In genomic region chrX:153327561-153327960, GRCh38 we compare ENCODE assay signal across 24 cellular contexts. TPM values are rescaled to one million over a fixed set of nuclear protein-coding genes. Genes with fewer than 3 reads are reported as not detected.
DNase-seq lines count a peak whose midpoint lies in the region; ATAC-seq and TF ChIP-seq lines count a peak whose summit lies in the region.
"Had no signal": no experiment of that assay in that cellular context is flagged by ENCODE, and none has a peak within 500 bp of the region (broad histone marks: within the 10 kb centered on the region; RNA-seq: fewer than 3 reads in every experiment).

No MANE protein-coding gene starts in this region.

- H3K4me3 Mint-ChIP-seq in endodermal cell: no peak overlapping the region
- H3K4me3 Mint-ChIP-seq: CD14-positive monocyte; CD4-positive, alpha-beta T cell; CD8-positive, alpha-beta memory T cell; GM23338; H9; HFFc6 had no signal

- H3K27ac Mint-ChIP-seq in endodermal cell: no peak overlapping the region
- H3K27ac Mint-ChIP-seq: CD14-positive monocyte; CD4-positive, alpha-beta T cell; CD8-positive, alpha-beta memory T cell; GM23338; H9; HFFc6 had no signal

- H3K27me3 ChIP-seq in right atrium auricular region (no peaks in the 10 kb centered on the region), heart right ventricle (peaks cover 0 to 71% (median 0%) of the 10 kb centered on the region in 7 donors), endodermal cell (ENCODE audit: control insufficient read depth, insufficient read depth, low read length, poor library complexity, severe bottlenecking) (peaks cover 13% of the 10 kb centered on the region), vagina (no peaks in the 10 kb centered on the region)
- H3K27me3 ChIP-seq: BE2C had no signal

- no peak overlapping the region for H3K27ac ChIP-seq in right atrium auricular region
- no peak overlapping the region for H3K27ac ChIP-seq in heart right ventricle
- no peak overlapping the region for H3K27ac ChIP-seq in endodermal cell (ENCODE audit: low read depth, low read length)
- H3K27ac ChIP-seq in vagina: no peak overlapping the region
- H3K27ac ChIP-seq: A549; BLaER1 treated with 17β-estradiol and CSF1 and Interleukin-3, amounts not matched to agents 10 nM and 100 nM had no signal

- H3K9me3 ChIP-seq in right atrium auricular region (peaks cover 0 to 18% of the 10 kb centered on the region in 2 donors), heart right ventricle (peaks cover 0 to 18% (median 0%) of the 10 kb centered on the region in 11 donors), endodermal cell (ENCODE audit: control insufficient read depth, low read length) (no peaks in the 10 kb centered on the region), vagina (no peaks in the 10 kb centered on the region)
- H3K9me3 ChIP-seq: A549, BE2C had no signal

- no peaks in the 10 kb centered on the region for H3K36me3 ChIP-seq in right atrium auricular region
- no peaks in the 10 kb centered on the region for H3K36me3 ChIP-seq in heart right ventricle
- no peaks in the 10 kb centered on the region for H3K36me3 ChIP-seq in endodermal cell (ENCODE audit: control insufficient read depth, insufficient read depth, low read length)
- no peaks in the 10 kb centered on the region for H3K36me3 ChIP-seq in vagina
- H3K36me3 ChIP-seq: BE2C; BLaER1 treated with 17β-estradiol and CSF1 and Interleukin-3, amounts not matched to agents 10 nM and 100 nM had no signal

- peak; percentile 26 for DNase-seq in right atrium auricular region (ENCODE audit: low spot score)
- no peak for DNase-seq in heart right ventricle
- peak; percentile 8 for DNase-seq in endodermal cell
- peak; percentile 34 to 70 for DNase-seq in vagina (ENCODE audit: extremely low spot score in 2 of 2)
- DNase-seq: 8988T; ACHN; AML-193; BE2C; CD4-positive, alpha-beta T cell; CD8-positive, alpha-beta memory T cell; DMS 273 treated with DMSO at 0.1 percent for 48 hours; DMS79; EL; GDM1; H9; HFFc6 had no signal

- H3K4me1 Mint-ChIP-seq in endodermal cell: no peaks in the 10 kb centered on the region
- H3K4me1 Mint-ChIP-seq: CD14-positive monocyte, GM23338, H9 had no signal

- H3K9ac ChIP-seq in endodermal cell (ENCODE audit: extremely low read depth, low read length, poor library complexity, severe bottlenecking): no peak overlapping the region
- H3K9ac ChIP-seq: BLaER1 treated with 17β-estradiol and CSF1 and Interleukin-3, amounts not matched to agents 10 nM and 100 nM had no signal

- H3K4me1 ChIP-seq in right atrium auricular region: no peaks in the 10 kb centered on the region
- H3K4me1 ChIP-seq in heart right ventricle: no peaks in the 10 kb centered on the region
- no peaks in the 10 kb centered on the region for H3K4me1 ChIP-seq in endodermal cell (ENCODE audit: control insufficient read depth, insufficient read depth, low read length)
- H3K4me1 ChIP-seq in vagina: no peaks in the 10 kb centered on the region
- H3K4me1 ChIP-seq: A549; BE2C; BLaER1 treated with 17β-estradiol and CSF1 and Interleukin-3, amounts not matched to agents 10 nM and 100 nM had no signal

- 83 to 87% methylated on average over 4 of the region's 4 CpGs for WGBS in heart right ventricle, 2 donors
- WGBS in endodermal cell (ENCODE audit: insufficient coverage in 1 of 2, insufficient read length in 1 of 2), 2 experiments: 89 to 91% methylated on average over 4 of the region's 4 CpGs

- H3K9me3 Mint-ChIP-seq in endodermal cell: peaks cover 49% of the 10 kb centered on the region
- H3K9me3 Mint-ChIP-seq: CD8-positive, alpha-beta memory T cell; GM23338 had no signal

- no peaks in the 10 kb centered on the region for H3K36me3 Mint-ChIP-seq in endodermal cell (ENCODE audit: low read depth)
- H3K36me3 Mint-ChIP-seq: CD14-positive monocyte; CD8-positive, alpha-beta memory T cell had no signal

- TF ChIP-seq CTCF in right atrium auricular region (IDR thresholded peaks at IDR 0.05): no peak
- TF ChIP-seq CTCF in heart right ventricle (IDR thresholded peaks at IDR 0.05): no peak
- no peak for TF ChIP-seq CTCF in endodermal cell (conservative IDR thresholded peaks at IDR 0.05)
- TF ChIP-seq CTCF in vagina (IDR thresholded peaks at IDR 0.05): no peak

- intact Hi-C loops in heart right ventricle (cut with DNase I) (loop anchor here in 1 of 10 donors (10.0 kb wide), 2 partner anchors 57 to 163 kb away; no protein-coding TSS in a partner anchor), vagina (cut with DNase I) (no loop called here)

- peaks cover 18% of the 10 kb centered on the region for H3K27me3 Mint-ChIP-seq in endodermal cell (ENCODE audit: insufficient read depth)

- H3K4me3 ChIP-seq in right atrium auricular region: no peak overlapping the region
- H3K4me3 ChIP-seq in heart right ventricle: no peak overlapping the region
- H3K4me3 ChIP-seq in endodermal cell (ENCODE audit: low read length): no peak overlapping the region
- no peak overlapping the region for H3K4me3 ChIP-seq in vagina
- H3K4me3 ChIP-seq: A549; BLaER1 treated with 17β-estradiol and CSF1 and Interleukin-3, amounts not matched to agents 10 nM and 100 nM; GM12878; GM23338 had no signal

- ATAC-seq in heart right ventricle: no peak
- ATAC-seq in GM18861 (IDR thresholded peaks at IDR 0.05; ENCODE audit: unreplicated experiment): no peak
- no peak for ATAC-seq in HG02970 (IDR thresholded peaks at IDR 0.05; ENCODE audit: low FRiP score, unreplicated experiment)
- ATAC-seq: A549, GM12878, GM23338 had no signal

- no peak for TF ChIP-seq POLR2A in vagina (IDR thresholded peaks at IDR 0.05)

RNA-seq across cellular contexts. Expression of gene PNMA6F, which starts 6.0 kb away (rescaled TPM):
- total RNA-seq in right atrium auricular region: not detected
- total RNA-seq in heart right ventricle: not detected
- not detected for polyA plus RNA-seq in heart right ventricle
- total RNA-seq in endodermal cell: not detected
- polyA plus RNA-seq in endodermal cell (2013, experiment 1 of 2): not detected
- polyA plus RNA-seq in endodermal cell (2013, experiment 2 of 2): not detected
- total RNA-seq in vagina: not detected
- total RNA-seq: CD4-positive, alpha-beta T cell; CD8-positive, alpha-beta memory T cell; GM12878; H4; H9; HFFc6 had no signal
- polyA plus RNA-seq: A549; CD14-positive monocyte; CD8-positive, alpha-beta memory T cell; GM12878 had no signal

RNA-seq across cellular contexts. Expression of gene ZNF275, which starts 6.4 kb away (rescaled TPM):
- total RNA-seq in right atrium auricular region (1 to 10 TPM; 5.9 to 7.2 TPM), heart right ventricle (10 to 100 TPM in 1 of 10 donors, 1 to 10 TPM in 9; 6.6 to 10.1 (median 7.6) TPM), endodermal cell (10 to 100 TPM; 11.0 to 12.6 TPM), vagina (7.6 TPM)
- 1 to 10 TPM; 2.3 to 3.5 TPM for polyA plus RNA-seq in heart right ventricle
- polyA plus RNA-seq in endodermal cell (2013, experiment 1 of 2): 10.8 TPM
- 9.8 TPM for polyA plus RNA-seq in endodermal cell (2013, experiment 2 of 2)

Comparison
In these comparisons a context has a peak if more than half of its experiments do, and no peak if none do; other contexts are left out.
1. DNase-seq: peak in right atrium auricular region (single experiment), endodermal cell (single experiment) and vagina (2 of 2); none in heart right ventricle (0 of 2).